11 cellular contexts compared by ENCODE assay signal in genomic region chr3:187828571-187829452, GRCh38.
A peak's percentile ranks its signal among the peaks of the same experiment; 100 is the strongest.
DNase-seq lines count a peak whose midpoint lies in the region; ATAC-seq, FAIRE-seq and TF ChIP-seq lines count a peak whose summit lies in the region.
"Had no signal": no experiment of that assay in that cellular context is flagged by ENCODE, and none has a peak within 500 bp of the region (broad histone marks: within the 10 kb centered on the region; RNA-seq: fewer than 3 reads in every experiment).

No MANE protein-coding gene starts in this region.

- TF ChIP-seq CTCF in GM12864 (IDR thresholded peaks at IDR 0.05; ENCODE audit: low read depth, low read length, missing control alignments) (no peak), K562 (IDR thresholded peaks at IDR 0.05 in 2 of 3, conservative IDR thresholded peaks at IDR 0.05 in 1 of 3; ENCODE audit: insufficient read depth in 2 of 3, low read depth in 1 of 3, low read length in 3 of 3) (no peak)

- CTCF ChIA-PET in K562 (lab: Yijun Ruan, JAX; ENCODE audit: low intra/inter-chr PET ratio): interaction anchor here (0.6 kb wide), 1 partner anchor 88 kb away, joined by 3 read pairs; no protein-coding TSS in a partner anchor

- TF ChIP-seq POLR2A in K562 (conservative IDR thresholded peaks at IDR 0.05): no peak

- intact Hi-C loops in K562 (cut with micrococcal nuclease): no loop called here
- intact Hi-C loops in right cardiac atrium (cut with DNase I): no loop called here

- ATAC-seq in GM19452 (IDR thresholded peaks at IDR 0.05; ENCODE audit: unreplicated experiment): peak; percentile 94
- peak; percentile 89 for ATAC-seq in HG03103 (IDR thresholded peaks at IDR 0.05; ENCODE audit: low read depth, unreplicated experiment)
- no peak for ATAC-seq in K562
- ATAC-seq in right cardiac atrium: no peak

- H4K20me1 ChIP-seq in K562 (replicated peaks; ENCODE audit: control insufficient read depth, insufficient read depth, low read length): no peaks in the 10 kb centered on the region; the same call in 1 of the 2 replicates

- peak; percentile 8 for DNase-seq in GM12864 (ENCODE audit: low read depth)
- no peak for DNase-seq in K562 (ENCODE audit: extremely low read depth in 1 of 4, low spot score in 3 of 4)
- DNase-seq in right cardiac atrium: no peak
- no peak for DNase-seq in SHP77 (lab: John Stamatoyannopoulos, UW)
- no peak for DNase-seq in stimulated activated CD4-positive, alpha-beta T cell treated with anti-CD3 and anti-CD28 coated beads, Interleukin-4, amount 100 ng/mL, for 4 hours
- no peak for DNase-seq in NCI-H187 (lab: John Stamatoyannopoulos, UW)
- DNase-seq: aorta, DMS153, NCI-H1105 had no signal

- WGBS in K562 (ENCODE audit: insufficient coverage, low coverage, missing lambda C conversion rate): 5% methylated on average over 7 of the region's 7 CpGs
- 80% methylated on average over 7 of the region's 7 CpGs for WGBS in right cardiac atrium

- POLR2A ChIA-PET in K562 (lab: Yijun Ruan, JAX): no interaction called here

- TF ChIP-seq RAD21 in K562 (CRISPR knock-in tag; conservative IDR thresholded peaks at IDR 0.05 in 1 of 2, IDR thresholded peaks at IDR 0.05 in 1 of 2): no peak

- H3K4me1 ChIP-seq in K562 (replicated peaks in 1 of 2; ENCODE audit: control insufficient read depth in 2 of 2, insufficient read depth in 2 of 2, low read length in 2 of 2) (no peaks in the 10 kb centered on the region), right cardiac atrium (ENCODE audit: control insufficient read depth, insufficient read depth, low read length) (no peaks in the 10 kb centered on the region)

- no peak for TF ChIP-seq EP300 in K562 (IDR thresholded peaks at IDR 0.05; ENCODE audit: low read length)

- in situ Hi-C loops in K562 (cut with MboI): no loop called here

- H2AFZ ChIP-seq in K562 (ENCODE audit: low read depth, low read length): no peak overlapping the region

- no peak overlapping the region for H3K4me2 ChIP-seq in K562 (ENCODE audit: insufficient read depth, low read length)

- FAIRE-seq in K562 (lab: Jason Lieb, UNC): no peak

- H3K79me2 ChIP-seq in K562 (ENCODE audit: control insufficient read depth, insufficient read depth, low read length): no peaks in the 10 kb centered on the region

- H3K9ac ChIP-seq in K562 (ENCODE audit: insufficient read depth in 1 of 2, low read depth in 2 of 2, low read length in 2 of 2): no peak overlapping the region

- H3K9me1 ChIP-seq in K562 (ENCODE audit: control insufficient read depth, insufficient read depth, low read length): no peaks in the 10 kb centered on the region

- H3K27me3 ChIP-seq in K562 (ENCODE audit: control insufficient read depth in 2 of 2, insufficient read depth in 2 of 2, low read length in 2 of 2) (no peaks in the 10 kb centered on the region), right cardiac atrium (ENCODE audit: control insufficient read depth, insufficient read depth) (no peaks in the 10 kb centered on the region)

- H3K36me3 ChIP-seq in K562 (ENCODE audit: control insufficient read depth, insufficient read depth, low read length): no peaks in the 10 kb centered on the region

- H3K27ac ChIP-seq in K562 (ENCODE audit: extremely low read depth, low read depth, low read length) (no peak overlapping the region), right cardiac atrium (ENCODE audit: low read length) (no peak overlapping the region)

- H3K4me3 ChIP-seq in GM12864 (ENCODE audit: low read depth, low read length) (no peak overlapping the region), K562 (no peak overlapping the region), right cardiac atrium (ENCODE audit: low read length) (no peak overlapping the region)

- H3K9me3 ChIP-seq in K562 (replicated peaks; ENCODE audit: control insufficient read depth, insufficient read depth, low read depth, low read length) (no peaks in the 10 kb centered on the region), right cardiac atrium (ENCODE audit: control insufficient read depth, low read length) (no peaks in the 10 kb centered on the region)

- no TSS peak for BruUV-seq in K562 (replicated peaks; lab: Mats Ljungman, UMichigan)

TF ChIP-seq in K562, 482 proteins besides CTCF, POLR2A, EP300 and RAD21:
- TF ChIP-seq NUFIP1 (IDR thresholded peaks at IDR 0.05; ENCODE audit: partially characterized antibody) (no peak), PKNOX1 (IDR thresholded peaks at IDR 0.05) (peak; percentile 54)
TF ChIP-seq in K562: peak in this region for 1.

Comparison
In these comparisons a context has a peak if more than half of its experiments do, and no peak if none do; other contexts are left out.
1. ATAC-seq: peak in GM19452 (single experiment) and HG03103 (single experiment); none in K562 (single experiment) and right cardiac atrium (0 of 2).